In the genomic region with DNA sequence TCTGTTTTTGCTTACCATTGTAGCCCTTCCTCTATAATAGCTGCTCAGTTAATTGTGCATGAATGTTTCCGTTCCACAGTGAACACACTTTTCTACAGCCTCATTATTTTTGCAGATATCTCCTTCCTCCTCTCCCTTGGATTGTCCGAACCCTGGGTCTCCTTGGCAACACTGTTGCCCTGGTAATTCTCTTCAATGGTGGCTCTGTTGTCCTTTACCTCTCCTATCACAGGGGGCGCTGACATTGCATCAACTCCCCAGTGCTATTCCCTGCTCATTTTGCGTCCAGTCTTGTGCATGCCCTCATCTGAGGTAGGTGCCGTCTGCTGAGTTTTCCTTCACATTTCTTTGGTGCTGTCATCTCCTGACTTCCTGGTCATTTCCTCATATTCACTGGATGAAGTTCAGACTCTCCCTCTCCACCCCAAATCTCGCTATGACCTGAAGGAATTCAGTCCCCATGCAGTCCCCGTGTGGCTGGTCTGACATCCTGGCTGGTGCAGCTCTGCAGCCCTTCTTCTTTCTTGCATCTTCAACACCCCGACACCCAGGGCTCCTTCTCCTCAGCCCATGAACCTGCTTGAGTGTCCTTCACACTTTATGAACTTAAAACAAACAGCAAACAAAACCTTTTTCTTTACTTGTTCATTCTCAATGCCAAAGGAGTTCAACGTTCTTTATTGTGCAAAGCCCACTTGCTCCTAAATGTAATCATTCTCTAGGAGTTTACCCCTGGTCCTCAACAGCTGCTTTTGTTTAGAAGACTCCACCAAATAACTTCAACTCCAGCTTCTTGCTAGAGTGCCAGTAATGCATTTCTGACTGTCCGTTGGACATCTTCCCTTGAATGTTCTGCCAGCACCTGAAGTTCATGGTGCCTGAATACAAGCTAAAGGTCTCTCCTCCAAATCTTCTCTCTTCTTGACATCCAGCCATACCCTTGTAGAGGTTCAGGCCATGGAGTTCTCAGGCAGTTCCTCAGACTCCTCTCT, we compare ENCODE assay signal across 20 cellular contexts. TPM values are rescaled to one million over a fixed set of nuclear protein-coding genes. Genes with fewer than 3 reads are reported as not detected.
DNase-seq lines count a peak whose midpoint lies in the region; ATAC-seq, FAIRE-seq and TF ChIP-seq lines count a peak whose summit lies in the region.
"Had no signal": no experiment of that assay in that cellular context is flagged by ENCODE, and none has a peak within 500 bp of the region (broad histone marks: within the 10 kb centered on the region; RNA-seq: fewer than 3 reads in every experiment).

No MANE protein-coding gene starts in this region.

- no peaks in the 10 kb centered on the region for H3K36me3 Mint-ChIP-seq in naive thymus-derived CD8-positive, alpha-beta T cell

- H3K27ac Mint-ChIP-seq in naive thymus-derived CD8-positive, alpha-beta T cell: no peak overlapping the region
- H3K27ac Mint-ChIP-seq: CD4-positive, alpha-beta T cell had no signal

- no peaks in the 10 kb centered on the region for H3K9me2 ChIP-seq in Karpas-422 (replicated peaks; ENCODE audit: insufficient read depth, low read length)

- ATAC-seq in gastrocnemius medialis (no peak), GM19467 (IDR thresholded peaks at IDR 0.05; ENCODE audit: unreplicated experiment) (no peak)
- no peak for ATAC-seq in naive thymus-derived CD8-positive, alpha-beta T cell
- ATAC-seq: activated T-cell treated with anti-CD3 and anti-CD28 coated beads, Interleukin-2, amount 50 U/mL, for 4 hours; sciatic nerve had no signal

- no peak overlapping the region for H2AFZ ChIP-seq in Karpas-422 (ENCODE audit: low read length)

- no peaks in the 10 kb centered on the region for H3K4me1 ChIP-seq in Karpas-422 (ENCODE audit: low read length)
- peaks cover 59 to 70% of the 10 kb centered on the region in 2 donors for H3K4me1 ChIP-seq in gastrocnemius medialis

- peaks cover 0 to 2% (median 0%) of the 10 kb centered on the region in 9 donors for H3K9me3 Mint-ChIP-seq in naive thymus-derived CD8-positive, alpha-beta T cell
- H3K9me3 Mint-ChIP-seq: activated T-cell treated with anti-CD3 and anti-CD28 coated beads, Interleukin-2, amount 50 U/mL, for 4 hours; CD4-positive, alpha-beta T cell; central memory CD8-positive, alpha-beta T cell; mesothelial cell of epicardium had no signal

- TF ChIP-seq POLR2A in GM12891 (IDR thresholded peaks at IDR 0.05; ENCODE audit: low read depth, low read length) (no peak), erythroblast (IDR thresholded peaks at IDR 0.05; ENCODE audit: low read length) (no peak), gastrocnemius medialis (IDR thresholded peaks at IDR 0.05) (no peak)

- TF ChIP-seq CTCF in gastrocnemius medialis (IDR thresholded peaks at IDR 0.05 in 4 of 5, conservative IDR thresholded peaks at IDR 0.05 in 1 of 5): no peak

- H3K9me3 ChIP-seq in Karpas-422 (ENCODE audit: low read length) (no peaks in the 10 kb centered on the region), gastrocnemius medialis (no peaks in the 10 kb centered on the region)

- H3K27me3 ChIP-seq in Karpas-422 (ENCODE audit: low read length) (no peaks in the 10 kb centered on the region), gastrocnemius medialis (no peaks in the 10 kb centered on the region)

- H3K4me1 Mint-ChIP-seq in naive thymus-derived CD8-positive, alpha-beta T cell: peaks cover 0 to 12% (median 5%) of the 10 kb centered on the region in 4 donors

- H3K4me3 Mint-ChIP-seq in naive thymus-derived CD8-positive, alpha-beta T cell: no peak overlapping the region
- H3K4me3 Mint-ChIP-seq: activated T-cell treated with anti-CD3 and anti-CD28 coated beads, Interleukin-2, amount 50 U/mL, for 4 hours; CD4-positive, alpha-beta T cell; central memory CD8-positive, alpha-beta T cell; mesothelial cell of epicardium had no signal

- H3K36me3 ChIP-seq in Karpas-422 (ENCODE audit: insufficient read depth, low read length) (no peaks in the 10 kb centered on the region), gastrocnemius medialis (no peaks in the 10 kb centered on the region)

- H4K20me1 ChIP-seq in Karpas-422 (ENCODE audit: insufficient read depth, low read depth, low read length): no peaks in the 10 kb centered on the region

- no peak overlapping the region for H3K27ac ChIP-seq in Karpas-422 (ENCODE audit: low read length)
- peak overlapping the region in 3 of 4 donors; percentile 35 to 52 (median 41) for H3K27ac ChIP-seq in gastrocnemius medialis
- H3K27ac ChIP-seq: KMS-11 had no signal

- POLR2A ChIA-PET in naive thymus-derived CD8-positive, alpha-beta T cell (lab: Charles Lee): no interaction called here

- H3K9ac ChIP-seq in Karpas-422 (ENCODE audit: low read length): no peak overlapping the region
- H3K9ac ChIP-seq: KMS-11 had no signal

- no peaks in the 10 kb centered on the region for H3K79me2 ChIP-seq in Karpas-422 (ENCODE audit: low read length)

- in situ Hi-C loops in gastrocnemius medialis (cut with MboI; ENCODE audit: low sequenced_read_pairs in 4 of 4): no loop called here

- intact Hi-C loops in gastrocnemius medialis (cut with DNase I; ENCODE audit: low total_unique reads): no loop called here

- no peak overlapping the region for H3K4me2 ChIP-seq in Karpas-422 (ENCODE audit: low read depth, low read length, poor library complexity, severe bottlenecking)
- H3K4me2 ChIP-seq: KMS-11 had no signal

- FAIRE-seq in GM12891 (lab: Jason Lieb, UNC): peak; percentile 40
- FAIRE-seq: GM12892, islet of Langerhans had no signal

- H3K27me3 Mint-ChIP-seq in naive thymus-derived CD8-positive, alpha-beta T cell: no peaks in the 10 kb centered on the region
- H3K27me3 Mint-ChIP-seq: CD4-positive, alpha-beta T cell; central memory CD8-positive, alpha-beta T cell had no signal

- DNase-seq in GM12891 (ENCODE audit: insufficient read length, low spot score) (no peak), Karpas-422 (peak; percentile 48), erythroblast (lab: John Stamatoyannopoulos, UW) (peak; percentile 5 to 32), gastrocnemius medialis (no peak), C1 segment of cervical spinal cord (lab: John Stamatoyannopoulos, UW) (no peak)
- no peak for DNase-seq in naive thymus-derived CD8-positive, alpha-beta T cell
- DNase-seq: activated CD4-positive, alpha-beta T cell treated with anti-CD3 and anti-CD28 coated beads, Interleukin-2, amount 50 U/mL, for 1 hour; activated T-cell treated with anti-CD3 and anti-CD28 coated beads, Interleukin-2, amount 50 U/mL, for 4 hours; CD4-positive, alpha-beta T cell; NCI-H1417 treated with DMSO at 0.1 percent for 48 hours; NCI-H446; OCI-M1; stimulated activated CD4-positive, alpha-beta T cell treated with anti-CD3 and anti-CD28 coated beads, Interleukin-2, amount 100 ng/mL, for 24 hours had no signal

- no peak overlapping the region for H3K4me3 ChIP-seq in Karpas-422 (ENCODE audit: low read length)
- H3K4me3 ChIP-seq in gastrocnemius medialis: no peak overlapping the region

TF ChIP-seq in GM12891, 5 proteins besides CTCF, POLR2A, EP300 and RAD21:
- TF ChIP-seq TAF1 (IDR thresholded peaks at IDR 0.05; ENCODE audit: low read depth, low read length) (no peak), PAX5 (IDR thresholded peaks at IDR 0.05; ENCODE audit: insufficient read depth, low read length, severe bottlenecking) (no peak), POU2F2 (IDR thresholded peaks at IDR 0.05; ENCODE audit: low read depth, low read length) (no peak), SPI1 (IDR thresholded peaks at IDR 0.05; ENCODE audit: low read depth, low read length) (no peak), POLR2AphosphoS5 (IDR thresholded peaks at IDR 0.05; ENCODE audit: low read depth, low read length) (no peak)

RNA-seq across cellular contexts. Expression of a gene that starts 21.3 kb away (rescaled TPM):
- 3.1 TPM for polyA plus RNA-seq in GM12891 (2012; ENCODE audit: low read depth, missing spikeins)
- not detected in 2 replicates for total RNA-seq in Karpas-422 (2014; rRNA removed; shearing (Covaris generic); ENCODE audit: low replicate concordance)
- 10 to 100 TPM; 25.4 to 31.8 (median 26.1) TPM for total RNA-seq in gastrocnemius medialis
- 10 to 100 TPM; 15.4 to 16.0 TPM for total RNA-seq in naive thymus-derived CD8-positive, alpha-beta T cell
- polyA plus RNA-seq in naive thymus-derived CD8-positive, alpha-beta T cell: 1 to 10 TPM; 7.1 to 9.0 (median 8.8) TPM

Comparison
In these comparisons a context has a peak if more than half of its experiments do, and no peak if none do; other contexts are left out.
1. DNase-seq: peak in Karpas-422 (single experiment) and erythroblast (2 of 2); none in GM12891 (single experiment), gastrocnemius medialis (0 of 2), naive thymus-derived CD8-positive, alpha-beta T cell (0 of 10) and C1 segment of cervical spinal cord (0 of 14).
2. RNA of a gene that starts 21.3 kb away (total RNA-seq): 25.4 to 31.8 TPM in gastrocnemius medialis and 15.4 to 16.0 TPM in naive thymus-derived CD8-positive, alpha-beta T cell; not detected in Karpas-422; every median in the first group is over 10 times any median in the second.